16 cellular contexts compared by ENCODE assay signal in genomic region chr5:142508027-142508426, GRCh38.
DNase-seq lines count a peak whose midpoint lies in the region; ATAC-seq, FAIRE-seq and TF ChIP-seq lines count a peak whose summit lies in the region.
"Had no signal": no experiment of that assay in that cellular context is flagged by ENCODE, and none has a peak within 500 bp of the region (broad histone marks: within the 10 kb centered on the region; RNA-seq: fewer than 3 reads in every experiment).

No MANE protein-coding gene starts in this region.

- H3K79me1 ChIP-seq in mesenchymal stem cell (replicated peaks; ENCODE audit: low read length, poor library complexity, severe bottlenecking) = no peaks in the 10 kb centered on the region

- peak overlapping the region in 1 of 2 experiments; percentile 24 for H3K4ac ChIP-seq in mesenchymal stem cell (ENCODE audit: low read depth in 1 of 2, low read length in 2 of 2)

- H2AK5ac ChIP-seq in mesenchymal stem cell (ENCODE audit: low read length, severe bottlenecking) = peak overlapping the region; percentile 68

- intact Hi-C loops in right cardiac atrium (cut with DNase I) = no loop called here
- intact Hi-C loops in Right ventricle myocardium inferior (cut with DNase I) = no loop called here
- intact Hi-C loops in endothelial cell of umbilical vein (cut with micrococcal nuclease) = no loop called here

- no peak overlapping the region for H2BK15ac ChIP-seq in mesenchymal stem cell (ENCODE audit: low read depth, poor library complexity, severe bottlenecking)

- H4K91ac ChIP-seq in mesenchymal stem cell (ENCODE audit: low read length) = no peak overlapping the region

- H3K9me3 ChIP-seq in right cardiac atrium (ENCODE audit: control insufficient read depth, low read length) (no peaks in the 10 kb centered on the region), endothelial cell of umbilical vein (replicated peaks; ENCODE audit: control insufficient read depth, insufficient read depth, low read length) (no peaks in the 10 kb centered on the region), mesenchymal stem cell (ENCODE audit: control insufficient read depth, low read length) (no peaks in the 10 kb centered on the region)

- CTCF ChIA-PET in endothelial cell of umbilical vein (lab: Charles Lee) = interaction anchor here (0.9 to 1.5 kb wide), 3 partner anchors 35 to 151 kb away, joined by 3 to 4 read pairs (median 3); no protein-coding TSS in a partner anchor

- no peak overlapping the region for H3K4me2 ChIP-seq in endothelial cell of umbilical vein (ENCODE audit: insufficient read depth, low read length)
- no peak overlapping the region for H3K4me2 ChIP-seq in mesenchymal stem cell (ENCODE audit: low read length, poor library complexity, severe bottlenecking)
- H3K4me2 ChIP-seq: neural progenitor cell had no signal

- 55% methylated on average over 11 of the region's 11 CpGs for WGBS in right cardiac atrium
- 69% methylated on average over 11 of the region's 11 CpGs for WGBS in mesenchymal stem cell

- H3K27ac ChIP-seq in right cardiac atrium (ENCODE audit: low read length) = peak overlapping the region; percentile 17
- no peak overlapping the region for H3K27ac ChIP-seq in endothelial cell of umbilical vein (ENCODE audit: insufficient read depth, low read depth, low read length)
- peak overlapping the region; percentile 9 for H3K27ac ChIP-seq in mesenchymal stem cell (ENCODE audit: low read length, poor library complexity, severe bottlenecking)
- H3K27ac ChIP-seq: brain microvascular endothelial cell, neural progenitor cell had no signal

- H3K18ac ChIP-seq in mesenchymal stem cell (ENCODE audit: low read depth in 1 of 2, low read length in 2 of 2) = peak overlapping the region; percentile 34 to 40

- no peak overlapping the region for H3K14ac ChIP-seq in mesenchymal stem cell (ENCODE audit: low read length in 2 of 2)

- BruUV-seq in endothelial cell of umbilical vein (replicated peaks; lab: Mats Ljungman, UMichigan) = no TSS peak

- POLR2A ChIA-PET in endothelial cell of umbilical vein (lab: Charles Lee) = no interaction called here

- no peak for TF ChIP-seq POLR2A in endothelial cell of umbilical vein (IDR thresholded peaks at IDR 0.05; ENCODE audit: low read depth, low read length)

- H2AFZ ChIP-seq in endothelial cell of umbilical vein (ENCODE audit: low read depth, low read length) (no peak overlapping the region), mesenchymal stem cell (ENCODE audit: low read depth, low read length) (no peak overlapping the region)
- H2AFZ ChIP-seq: neural progenitor cell had no signal

- peak overlapping the region; percentile 13 for H2BK120ac ChIP-seq in mesenchymal stem cell (ENCODE audit: low read depth, low read length)

- H4K20me1 ChIP-seq in endothelial cell of umbilical vein (replicated peaks; ENCODE audit: control insufficient read depth, extremely low read depth, insufficient read depth, low read length) = no peaks in the 10 kb centered on the region

- H2BK5ac ChIP-seq in mesenchymal stem cell (ENCODE audit: low read depth, low read length, poor library complexity, severe bottlenecking) = no peak overlapping the region

- no peak overlapping the region for H4K8ac ChIP-seq in mesenchymal stem cell (ENCODE audit: low read length)

- no peak overlapping the region for H3K4me3 ChIP-seq in right cardiac atrium (ENCODE audit: low read length)
- H3K4me3 ChIP-seq in endothelial cell of umbilical vein (replicated peaks in 1 of 3; ENCODE audit: insufficient read depth in 1 of 3, low read depth in 1 of 3, low read length in 3 of 3) = no peak overlapping the region
- no peak overlapping the region for H3K4me3 ChIP-seq in mesenchymal stem cell (ENCODE audit: insufficient read depth in 1 of 2, low read depth in 1 of 2, low read length in 2 of 2)
- H3K4me3 ChIP-seq: neural progenitor cell had no signal

- H3K4me1 ChIP-seq in right cardiac atrium (ENCODE audit: control insufficient read depth, insufficient read depth, low read length) (peaks cover 2% of the 10 kb centered on the region), endothelial cell of umbilical vein (ENCODE audit: control insufficient read depth, extremely low read depth, insufficient read depth, low read length) (peaks cover 29% of the 10 kb centered on the region), mesenchymal stem cell (ENCODE audit: control insufficient read depth, insufficient read depth, low read depth, low read length) (peaks cover 16% of the 10 kb centered on the region)

- peak overlapping the region in 1 of 2 experiments; percentile 74 for H2BK12ac ChIP-seq in mesenchymal stem cell (ENCODE audit: low read length in 2 of 2)

- TF ChIP-seq CTCF in endothelial cell of umbilical vein (IDR thresholded peaks at IDR 0.05; ENCODE audit: extremely low read depth in 1 of 2, insufficient read depth in 1 of 2, low read depth in 1 of 2, low read length in 2 of 2) = no peak

- no peak for FAIRE-seq in endothelial cell of umbilical vein (lab: Jason Lieb, UNC)

- H3K9ac ChIP-seq in endothelial cell of umbilical vein (replicated peaks; ENCODE audit: extremely low read depth, insufficient read depth, low read length) (no peak overlapping the region), mesenchymal stem cell (ENCODE audit: low read length) (peak overlapping the region; percentile 7)
- H3K9ac ChIP-seq: neural progenitor cell had no signal

- H3K27me3 ChIP-seq in right cardiac atrium (ENCODE audit: control insufficient read depth, insufficient read depth) (no peaks in the 10 kb centered on the region), endothelial cell of umbilical vein (ENCODE audit: control insufficient read depth in 2 of 2, insufficient read depth in 2 of 2, low read length in 2 of 2) (no peaks in the 10 kb centered on the region), mesenchymal stem cell (ENCODE audit: control insufficient read depth in 1 of 2, insufficient read depth in 1 of 2, low read length in 2 of 2) (no peaks in the 10 kb centered on the region)
- H3K27me3 ChIP-seq: brain microvascular endothelial cell had no signal

- H3K23ac ChIP-seq in mesenchymal stem cell (ENCODE audit: low read length in 2 of 2) = no peak overlapping the region

- ATAC-seq in right cardiac atrium (peak in 1 of 2 donors; percentile 30), Right ventricle myocardium inferior (no peak), GM18502 (IDR thresholded peaks at IDR 0.05; ENCODE audit: poor library complexity, unreplicated experiment) (no peak), HG03196 (IDR thresholded peaks at IDR 0.05; ENCODE audit: unreplicated experiment) (no peak)

- H3K79me2 ChIP-seq in endothelial cell of umbilical vein (ENCODE audit: control insufficient read depth, insufficient read depth, low read length) = no peaks in the 10 kb centered on the region

- DNase-seq in right cardiac atrium = peak in 1 of 3 donors; percentile 50
- no peak for DNase-seq in Right ventricle myocardium inferior (ENCODE audit: missing footprints)
- peak; percentile 22 for DNase-seq in endothelial cell of umbilical vein (ENCODE audit: low read depth, low spot score)
- no peak for DNase-seq in mesenchymal stem cell
- no peak for DNase-seq in SK-N-DZ (ENCODE audit: low spot score)
- no peak for DNase-seq in stimulated activated naive CD4-positive, alpha-beta T cell (lab: John Stamatoyannopoulos, UW)
- DNase-seq: activated B cell treated with CpG ODN at 0.5 μM for 24 hours; activated naive CD4-positive, alpha-beta T cell treated with anti-CD3 and anti-CD28 coated beads for 36 hours; brain microvascular endothelial cell; GDM1; NCI-H1417 treated with DMSO at 0.1 percent for 48 hours; NCI-H226; substantia nigra had no signal

- H3K36me3 ChIP-seq in endothelial cell of umbilical vein (ENCODE audit: control insufficient read depth in 2 of 2, extremely low read depth in 1 of 2, insufficient read depth in 2 of 2, low read length in 2 of 2) (no peaks in the 10 kb centered on the region), mesenchymal stem cell (ENCODE audit: control insufficient read depth in 1 of 2, insufficient read depth in 2 of 2, low read depth in 1 of 2, low read length in 2 of 2) (peaks cover 0 to 10% of the 10 kb centered on the region in 2 experiments)
- H3K36me3 ChIP-seq: brain microvascular endothelial cell, neural progenitor cell had no signal

- dilution Hi-C loops in endothelial cell of umbilical vein (cut with MboI; ENCODE audit: extremely low pct_ligation_motif_present, low sequenced_read_pairs) = no loop called here

- H3K9me1 ChIP-seq in endothelial cell of umbilical vein (replicated peaks; ENCODE audit: control insufficient read depth, extremely low read depth, insufficient read depth, low read length) = no peaks in the 10 kb centered on the region

TF ChIP-seq in endothelial cell of umbilical vein, 7 proteins besides CTCF, POLR2A, EP300 and RAD21:
- TF ChIP-seq POLR2AphosphoS5 (IDR thresholded peaks at IDR 0.05; ENCODE audit: insufficient read depth, low read depth, low read length) (no peak), MYC (IDR thresholded peaks at IDR 0.05; ENCODE audit: low read depth, low read length) (no peak), JUN (IDR thresholded peaks at IDR 0.05; ENCODE audit: borderline replicate concordance, insufficient read depth, insufficient read length, low read depth) (no peak), GATA2 (IDR thresholded peaks at IDR 0.05; ENCODE audit: insufficient read depth, insufficient read length, low read depth, low read length) (no peak), MAX (IDR thresholded peaks at IDR 0.05; ENCODE audit: insufficient read depth, insufficient read length) (no peak), FOS (IDR thresholded peaks at IDR 0.05; ENCODE audit: borderline replicate concordance, insufficient read depth, low read length) (no peak), EZH2 (IDR thresholded peaks at IDR 0.05; ENCODE audit: borderline replicate concordance, low read depth, low read length, severe bottlenecking) (no peak)
